ENCODE assay signal across 9 cellular contexts in the genomic region with DNA sequence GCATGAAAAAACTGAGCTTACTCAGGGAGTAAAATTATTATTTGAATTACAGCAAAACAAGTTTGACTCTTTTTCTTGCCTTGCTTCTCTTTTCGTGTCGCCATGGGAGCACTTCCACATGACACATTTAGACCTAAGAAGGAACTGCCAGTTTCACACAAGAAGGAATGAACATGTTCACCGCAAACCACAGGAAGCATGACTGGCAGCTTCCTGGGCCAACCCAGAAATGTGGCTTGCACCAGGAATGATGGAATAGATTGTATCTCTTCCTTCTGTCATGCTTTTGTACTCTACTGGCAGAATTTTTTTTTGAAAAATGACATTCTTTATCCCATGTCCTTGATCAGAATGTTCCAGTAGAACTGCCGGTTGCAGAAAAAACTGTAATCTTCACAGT. TPM values are rescaled to one million over a fixed set of nuclear protein-coding genes. Genes with fewer than 3 reads are reported as not detected.
DNase-seq lines count a peak whose midpoint lies in the region; ATAC-seq and TF ChIP-seq lines count a peak whose summit lies in the region.
"Had no signal": no experiment of that assay in that cellular context is flagged by ENCODE, and none has a peak within 500 bp of the region (broad histone marks: within the 10 kb centered on the region; RNA-seq: fewer than 3 reads in every experiment).

No MANE protein-coding gene starts in this region.

- H3K4me1 Mint-ChIP-seq in CD4-positive, alpha-beta T cell (ENCODE audit: low read depth) = peaks cover 20% of the 10 kb centered on the region
- H3K4me1 Mint-ChIP-seq in activated T-cell treated with anti-CD3 and anti-CD28 coated beads, Interleukin-2, amount 50 U/mL, for 72 hours (ENCODE audit: low read depth) = peaks cover 34% of the 10 kb centered on the region

- H3K9me3 Mint-ChIP-seq in CD4-positive, alpha-beta T cell = no peaks in the 10 kb centered on the region
- H3K9me3 Mint-ChIP-seq in activated T-cell treated with anti-CD3 and anti-CD28 coated beads, Interleukin-2, amount 50 U/mL, for 72 hours = no peaks in the 10 kb centered on the region

- peak overlapping the region; percentile 13 for H3K27ac Mint-ChIP-seq in CD4-positive, alpha-beta T cell
- H3K27ac Mint-ChIP-seq in activated T-cell treated with anti-CD3 and anti-CD28 coated beads, Interleukin-2, amount 50 U/mL, for 72 hours = no peak overlapping the region

- no peak for TF ChIP-seq POLR2A in NB4 (IDR thresholded peaks at IDR 0.05; ENCODE audit: extremely low read depth, insufficient read length)
- no peak for TF ChIP-seq POLR2A in spleen (IDR thresholded peaks at IDR 0.05)

- intact Hi-C loops in CD4-positive, alpha-beta T cell (cut with DNase I, micrococcal nuclease) = no loop called here
- intact Hi-C loops in spleen (cut with DNase I; ENCODE audit: low total_unique reads) = no loop called here

- TF ChIP-seq CTCF in CD4-positive, alpha-beta T cell (IDR thresholded peaks at IDR 0.05) = no peak
- TF ChIP-seq CTCF in NB4 (IDR thresholded peaks at IDR 0.05; ENCODE audit: low read depth, low read length) = no peak
- no peak for TF ChIP-seq CTCF in spleen (IDR thresholded peaks at IDR 0.05 in 8 of 11, conservative IDR thresholded peaks at IDR 0.05 in 3 of 11)

- POLR2A ChIA-PET in CD4-positive, alpha-beta T cell (lab: Charles Lee) = interaction anchor here (0.6 to 1.9 kb wide), 2 partner anchors 32 to 62 kb away, joined by 4 to 10 read pairs; partner anchors contain the start of gene MAN2A1

- CTCF ChIA-PET in CD4-positive, alpha-beta T cell (lab: Charles Lee) = interaction anchor here (1.0 kb wide), 1 partner anchor 25 kb away, joined by 4 read pairs; no protein-coding TSS in a partner anchor

- H3K4me1 ChIP-seq in spleen = peaks cover 0 to 29% (median 16%) of the 10 kb centered on the region in 6 donors

- no peak overlapping the region for H3K27ac ChIP-seq in CD4-positive, alpha-beta T cell (ENCODE audit: low read depth, low read length)
- peak overlapping the region in 4 of 8 donors; percentile 29 to 75 (median 51) for H3K27ac ChIP-seq in spleen
- H3K27ac ChIP-seq: cardiac muscle cell had no signal

- H3K4me3 Mint-ChIP-seq in CD4-positive, alpha-beta T cell = peak overlapping the region; percentile 16
- peak overlapping the region in 1 of 2 donors; percentile 47 for H3K4me3 Mint-ChIP-seq in activated T-cell treated with anti-CD3 and anti-CD28 coated beads, Interleukin-2, amount 50 U/mL, for 72 hours

- no peaks in the 10 kb centered on the region for H3K27me3 ChIP-seq in CD4-positive, alpha-beta T cell (ENCODE audit: control insufficient read depth, insufficient read depth, low read length)
- H3K27me3 ChIP-seq in spleen (replicated peaks in 1 of 7) = no peaks in the 10 kb centered on the region
- H3K27me3 ChIP-seq: cardiac muscle cell had no signal

- WGBS in spleen, 5 donors = 21 to 30% (median 23%) methylated on average over 4 of the region's 4 CpGs

- H3K36me3 ChIP-seq in spleen = no peaks in the 10 kb centered on the region
- H3K36me3 ChIP-seq: cardiac muscle cell had no signal

- no peaks in the 10 kb centered on the region for H3K9me3 ChIP-seq in CD4-positive, alpha-beta T cell (ENCODE audit: control insufficient read depth, low read length)
- H3K9me3 ChIP-seq in spleen = no peaks in the 10 kb centered on the region

- H3K4me3 ChIP-seq in NB4 (ENCODE audit: low read depth, low read length) (no peak overlapping the region), spleen (peak overlapping the region in 1 of 8 donors; percentile 31)
- H3K4me3 ChIP-seq: cardiac muscle cell had no signal

- peaks cover 26% of the 10 kb centered on the region for H3K27me3 Mint-ChIP-seq in CD4-positive, alpha-beta T cell
- peaks cover 25% of the 10 kb centered on the region for H3K27me3 Mint-ChIP-seq in activated T-cell treated with anti-CD3 and anti-CD28 coated beads, Interleukin-2, amount 50 U/mL, for 72 hours (ENCODE audit: low read depth)

- no peaks in the 10 kb centered on the region for H3K36me3 Mint-ChIP-seq in CD4-positive, alpha-beta T cell (ENCODE audit: low read depth)
- no peaks in the 10 kb centered on the region for H3K36me3 Mint-ChIP-seq in activated T-cell treated with anti-CD3 and anti-CD28 coated beads, Interleukin-2, amount 50 U/mL, for 72 hours (ENCODE audit: insufficient read depth in 2 of 2)

- peak in 7 of 10 experiments; percentile 5 to 53 (median 30) for DNase-seq in CD4-positive, alpha-beta T cell
- DNase-seq in NB4 (ENCODE audit: low read depth) = peak; percentile 93
- DNase-seq in activated T-cell treated with anti-CD3 and anti-CD28 coated beads, Interleukin-2, amount 50 U/mL, for 72 hours = peak; percentile 11 to 28
- DNase-seq in glomerular visceral epithelial cell (ENCODE audit: extremely low spot score) = peak; percentile 92
- peak; percentile 85 for DNase-seq in spleen
- no peak for DNase-seq in NCI-H2227 treated with DMSO at 0.1 percent for 48 hours (lab: John Stamatoyannopoulos, UW)
- DNase-seq in OCI-M2 (lab: John Stamatoyannopoulos, UW; ENCODE audit: unreplicated experiment) = no peak

- ATAC-seq in CD4-positive, alpha-beta T cell (ENCODE audit: poor library complexity) = peak; percentile 89
- peak; percentile 57 to 67 for ATAC-seq in activated T-cell treated with anti-CD3 and anti-CD28 coated beads, Interleukin-2, amount 50 U/mL, for 72 hours (replicated peaks in 1 of 2)
- no peak for ATAC-seq in HG02884 (IDR thresholded peaks at IDR 0.05; ENCODE audit: unreplicated experiment)

RNA-seq across cellular contexts. Expression of gene MAN2A1, which starts 32.9 kb away (rescaled TPM):
- 10 to 100 TPM; 50.6 to 52.7 TPM for total RNA-seq in CD4-positive, alpha-beta T cell
- total RNA-seq in activated T-cell treated with anti-CD3 and anti-CD28 coated beads, Interleukin-2, amount 50 U/mL, for 72 hours = 10 to 100 TPM; 47.4 to 48.8 TPM
- 10 to 100 TPM; 48.4 to 84.8 (median 55.1) TPM for total RNA-seq in spleen
- 10 to 100 TPM in 2 of 3 donors, 1 to 10 TPM in 1; 9.5 to 10.6 (median 10.6) TPM for polyA plus RNA-seq in spleen

Comparison
In these comparisons a context has a peak if more than half of its experiments do, and no peak if none do; other contexts are left out.
1. DNase-seq: peak in CD4-positive, alpha-beta T cell (7 of 10), NB4 (single experiment), activated T-cell treated with anti-CD3 and anti-CD28 coated beads, Interleukin-2, amount 50 U/mL, for 72 hours (2 of 2), glomerular visceral epithelial cell (single experiment) and spleen (single experiment); none in NCI-H2227 treated with DMSO at 0.1 percent for 48 hours (single experiment) and OCI-M2 (single experiment).